ENCODE assay signal across 21 cellular contexts in the genomic region with DNA sequence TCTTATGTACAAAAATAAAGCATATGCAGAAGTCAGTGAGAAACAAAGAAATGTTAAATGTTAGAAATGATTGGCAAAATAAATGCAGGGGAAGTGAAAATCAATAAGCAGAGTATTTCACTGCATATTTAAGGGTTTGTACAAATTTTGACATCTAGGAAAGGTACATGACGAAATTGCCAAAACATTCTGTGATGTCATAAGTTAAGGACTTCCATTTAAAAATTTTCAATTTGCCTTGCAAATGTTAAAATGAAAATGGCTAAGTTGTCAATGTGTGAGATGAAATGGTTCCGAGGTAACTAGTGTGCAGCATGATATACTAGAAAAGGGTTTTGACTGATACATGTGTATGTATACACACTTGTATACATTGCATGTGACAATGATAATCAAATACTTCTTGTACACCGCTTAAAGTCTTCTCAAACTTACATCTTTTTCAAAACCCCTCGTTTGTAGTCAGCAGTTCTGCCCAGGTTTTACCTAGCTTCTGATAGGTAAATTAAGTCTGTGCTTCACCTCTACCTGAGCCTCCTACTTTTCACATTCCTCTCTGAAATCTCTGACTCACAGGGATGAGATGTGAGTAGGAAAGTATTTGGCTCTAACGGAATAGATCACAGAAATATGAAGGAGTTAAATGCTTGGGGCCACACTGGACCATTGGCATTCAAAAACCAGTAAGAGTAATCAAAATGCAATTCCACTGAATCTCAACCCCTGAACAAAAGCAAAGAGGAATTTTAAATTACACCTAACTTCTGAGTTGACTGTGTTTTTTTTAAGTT.
DNase-seq lines count a peak whose midpoint lies in the region; ATAC-seq, FAIRE-seq and TF ChIP-seq lines count a peak whose summit lies in the region.
"Had no signal": no experiment of that assay in that cellular context is flagged by ENCODE, and none has a peak within 500 bp of the region (broad histone marks: within the 10 kb centered on the region; RNA-seq: fewer than 3 reads in every experiment).

No MANE protein-coding gene starts in this region.

- dilution Hi-C loops in mammary epithelial cell (cut with HindIII; ENCODE audit: low sequenced_read_pairs) = no loop called here

- DNase-seq in mammary epithelial cell = peak; percentile 20
- no peak for DNase-seq in MCF 10A (ENCODE audit: unreplicated experiment)
- DNase-seq in PC-3 = peak; percentile 29
- peak; percentile 28 for DNase-seq in bronchial epithelial cell (ENCODE audit: low read depth)
- no peak for DNase-seq in mesenchymal stem cell
- DNase-seq in GM19238 (ENCODE audit: insufficient read length, low spot score) = no peak
- DNase-seq: 8988T; Calu3; CD8-positive, alpha-beta T cell; DMS79 treated with DMSO at 0.1 percent for 48 hours; GF-D8; HCEC 1CT had no signal

- no peak overlapping the region for H3K4me3 Mint-ChIP-seq in MCF 10A (ENCODE audit: unreplicated experiment)
- H3K4me3 Mint-ChIP-seq: B cell; CD8-positive, alpha-beta T cell; GM23338; IgD-negative memory B cell had no signal

- H3K4me3 ChIP-seq in mammary epithelial cell (replicated peaks in 1 of 3; ENCODE audit: insufficient read depth in 1 of 3, low read depth in 2 of 3, low read length in 3 of 3) (no peak overlapping the region), PC-3 (ENCODE audit: low read length) (no peak overlapping the region), bronchial epithelial cell (ENCODE audit: low read depth, low read length) (no peak overlapping the region), neural cell (ENCODE audit: low read length) (no peak overlapping the region), mesenchymal stem cell (ENCODE audit: insufficient read depth in 1 of 2, low read depth in 1 of 2, low read length in 2 of 2) (no peak overlapping the region)
- H3K4me3 ChIP-seq: BLaER1 treated with 17β-estradiol and CSF1 and Interleukin-3, amounts not matched to agents 10 nM and 100 nM; GM23338 had no signal

- no peak for ATAC-seq in PC-3
- no peak for ATAC-seq in GM21528 (IDR thresholded peaks at IDR 0.05; ENCODE audit: low FRiP score, unreplicated experiment)
- ATAC-seq: CD8-positive, alpha-beta T cell; GM23338 had no signal

- H3K36me3 ChIP-seq in mammary epithelial cell (ENCODE audit: insufficient read depth, low read length) = no peaks in the 10 kb centered on the region
- H3K36me3 ChIP-seq in PC-3 (ENCODE audit: low read depth, low read length) = peaks cover 6% of the 10 kb centered on the region; the same call in 1 of the 2 replicates
- no peaks in the 10 kb centered on the region for H3K36me3 ChIP-seq in bronchial epithelial cell (ENCODE audit: control insufficient read depth, insufficient read depth, low read length)
- no peaks in the 10 kb centered on the region for H3K36me3 ChIP-seq in neural cell (ENCODE audit: insufficient read depth, low read length)
- no peaks in the 10 kb centered on the region for H3K36me3 ChIP-seq in mesenchymal stem cell (ENCODE audit: control insufficient read depth in 1 of 2, insufficient read depth in 2 of 2, low read depth in 1 of 2, low read length in 2 of 2)
- H3K36me3 ChIP-seq: BLaER1 treated with 17β-estradiol and CSF1 and Interleukin-3, amounts not matched to agents 10 nM and 100 nM had no signal

- FAIRE-seq in bronchial epithelial cell (lab: Jason Lieb, UNC) = no peak
- FAIRE-seq: GM19239, H54 had no signal

- H3K27me3 Mint-ChIP-seq in MCF 10A (ENCODE audit: insufficient read depth, unreplicated experiment) = no peaks in the 10 kb centered on the region
- H3K27me3 Mint-ChIP-seq: B cell, IgD-negative memory B cell had no signal

- H3K9me3 Mint-ChIP-seq in MCF 10A (ENCODE audit: unreplicated experiment) = no peaks in the 10 kb centered on the region
- H3K9me3 Mint-ChIP-seq: GM23338 had no signal

- no peak overlapping the region for H3K18ac ChIP-seq in mesenchymal stem cell (ENCODE audit: low read depth in 1 of 2, low read length in 2 of 2)

- no peak overlapping the region for H4K8ac ChIP-seq in mesenchymal stem cell (ENCODE audit: low read length)

- H4K20me1 ChIP-seq in mammary epithelial cell (ENCODE audit: insufficient read depth, low read length) = no peaks in the 10 kb centered on the region
- H4K20me1 ChIP-seq in PC-3 (ENCODE audit: low read length) = no peaks in the 10 kb centered on the region
- no peaks in the 10 kb centered on the region for H4K20me1 ChIP-seq in neural cell (ENCODE audit: insufficient read depth)
- H4K20me1 ChIP-seq: BLaER1 treated with 17β-estradiol and CSF1 and Interleukin-3, amounts not matched to agents 10 nM and 100 nM had no signal

- BruUV-seq in mammary epithelial cell (replicated peaks; lab: Mats Ljungman, UMichigan) (no TSS peak), MCF 10A (replicated peaks; lab: Mats Ljungman, UMichigan) (no TSS peak), PC-3 (replicated peaks; lab: Mats Ljungman, UMichigan) (no TSS peak)

- WGBS in mammary epithelial cell (ENCODE audit: low coverage, missing lambda C conversion rate) = 67% methylated on average over 5 of the region's 5 CpGs
- WGBS in mesenchymal stem cell = 66% methylated on average over 3 of the region's 5 CpGs

- H3F3A ChIP-seq in PC-3 (ENCODE audit: low read length, unreplicated experiment) = no peaks in the 10 kb centered on the region
- no peaks in the 10 kb centered on the region for H3F3A ChIP-seq in neural cell (ENCODE audit: insufficient read depth, low read length, poor library complexity, severe bottlenecking)

- no peaks in the 10 kb centered on the region for H3K36me3 Mint-ChIP-seq in MCF 10A (ENCODE audit: insufficient read depth, unreplicated experiment)
- H3K36me3 Mint-ChIP-seq: CD8-positive, alpha-beta T cell; IgD-negative memory B cell had no signal

- H3K79me2 ChIP-seq in mammary epithelial cell (ENCODE audit: insufficient read depth, low read length) = no peaks in the 10 kb centered on the region
- H3K79me2 ChIP-seq in PC-3 (ENCODE audit: low read length) = peaks cover 68% of the 10 kb centered on the region
- no peaks in the 10 kb centered on the region for H3K79me2 ChIP-seq in neural cell (replicated peaks; ENCODE audit: insufficient read depth, low read length)

- H3K79me1 ChIP-seq in mesenchymal stem cell (replicated peaks; ENCODE audit: low read length, poor library complexity, severe bottlenecking) = no peaks in the 10 kb centered on the region

- H2AK5ac ChIP-seq in mesenchymal stem cell (ENCODE audit: low read length, severe bottlenecking) = no peak overlapping the region

- TF ChIP-seq RAD21 in neural cell (conservative IDR thresholded peaks at IDR 0.05) = no peak

- H3K9ac ChIP-seq in mammary epithelial cell (ENCODE audit: insufficient read depth, low read length) = no peak overlapping the region
- no peak overlapping the region for H3K9ac ChIP-seq in PC-3 (ENCODE audit: low read length)
- no peak overlapping the region for H3K9ac ChIP-seq in neural cell (ENCODE audit: low read length)
- no peak overlapping the region for H3K9ac ChIP-seq in mesenchymal stem cell (ENCODE audit: low read length)
- H3K9ac ChIP-seq: BLaER1 treated with 17β-estradiol and CSF1 and Interleukin-3, amounts not matched to agents 10 nM and 100 nM had no signal

- H3K4me2 ChIP-seq in mammary epithelial cell (ENCODE audit: insufficient read depth, low read depth, low read length) = no peak overlapping the region
- H3K4me2 ChIP-seq in PC-3 (ENCODE audit: low read length) = no peak overlapping the region
- no peak overlapping the region for H3K4me2 ChIP-seq in neural cell (ENCODE audit: low read length)
- H3K4me2 ChIP-seq in mesenchymal stem cell (ENCODE audit: low read length, poor library complexity, severe bottlenecking) = no peak overlapping the region
- H3K4me2 ChIP-seq: BLaER1 treated with 17β-estradiol and CSF1 and Interleukin-3, amounts not matched to agents 10 nM and 100 nM; GM23338 had no signal

- no peak overlapping the region for H3K14ac ChIP-seq in mesenchymal stem cell (ENCODE audit: low read length in 2 of 2)

- no peak overlapping the region for H2BK15ac ChIP-seq in mesenchymal stem cell (ENCODE audit: low read depth, poor library complexity, severe bottlenecking)

- no peak overlapping the region for H2BK12ac ChIP-seq in mesenchymal stem cell (ENCODE audit: low read length in 2 of 2)

- intact Hi-C loops in mammary epithelial cell (cut with micrococcal nuclease) = no loop called here
- intact Hi-C loops in MCF 10A (cut with micrococcal nuclease) = no loop called here
- intact Hi-C loops in PC-3 (cut with micrococcal nuclease) = loop anchor here (5.0 kb wide), 3 partner anchors 58 to 283 kb away; no protein-coding TSS in a partner anchor

- TF ChIP-seq CTCF in mammary epithelial cell (conservative IDR thresholded peaks at IDR 0.05 in 1 of 2, IDR thresholded peaks at IDR 0.05 in 1 of 2; ENCODE audit: extremely low read depth in 1 of 2, insufficient read depth in 1 of 2, low read depth in 1 of 2, low read length in 2 of 2) (no peak), MCF 10A (IDR thresholded peaks at IDR 0.05; ENCODE audit: unreplicated experiment) (no peak), PC-3 (conservative IDR thresholded peaks at IDR 0.05; ENCODE audit: low read depth, low read length) (no peak), bronchial epithelial cell (IDR thresholded peaks at IDR 0.05; ENCODE audit: insufficient read depth, low read length, severe bottlenecking) (no peak), neural cell (IDR thresholded peaks at IDR 0.05; ENCODE audit: poor library complexity, severe bottlenecking) (no peak)

- no peak overlapping the region for H3K4ac ChIP-seq in mesenchymal stem cell (ENCODE audit: low read depth in 1 of 2, low read length in 2 of 2)

- H3K9me3 ChIP-seq in mammary epithelial cell (replicated peaks; ENCODE audit: insufficient read depth, low read length) (no peaks in the 10 kb centered on the region), PC-3 (ENCODE audit: low read length) (no peaks in the 10 kb centered on the region), neural cell (ENCODE audit: low read length) (no peaks in the 10 kb centered on the region), mesenchymal stem cell (ENCODE audit: control insufficient read depth, low read length) (no peaks in the 10 kb centered on the region)
- H3K9me3 ChIP-seq: BLaER1 treated with 17β-estradiol and CSF1 and Interleukin-3, amounts not matched to agents 10 nM and 100 nM had no signal

- CTCF ChIA-PET in mammary epithelial cell (lab: Charles Lee; ENCODE audit: low non-redundant PET) = no interaction called here
- CTCF ChIA-PET in MCF 10A (lab: Yijun Ruan, JAX) = no interaction called here
- CTCF ChIA-PET in PC-3 (lab: Charles Lee) = no interaction called here

- H2BK120ac ChIP-seq in mesenchymal stem cell (ENCODE audit: low read depth, low read length) = no peak overlapping the region

- H3K27ac Mint-ChIP-seq in MCF 10A (ENCODE audit: low read depth, unreplicated experiment) = no peak overlapping the region
- H3K27ac Mint-ChIP-seq: B cell; CD8-positive, alpha-beta T cell; GM23338 had no signal

- in situ Hi-C loops in mammary epithelial cell (cut with MboI; ENCODE audit: low sequenced_read_pairs in 2 of 2) = no loop called here

- H2BK5ac ChIP-seq in mesenchymal stem cell (ENCODE audit: low read depth, low read length, poor library complexity, severe bottlenecking) = no peak overlapping the region

- H3K4me1 Mint-ChIP-seq in MCF 10A (ENCODE audit: insufficient read depth, unreplicated experiment) = peaks cover 5% of the 10 kb centered on the region
- H3K4me1 Mint-ChIP-seq: B cell, GM23338, IgD-negative memory B cell had no signal

- no peak overlapping the region for H3K23ac ChIP-seq in mesenchymal stem cell (ENCODE audit: low read length in 2 of 2)

- no peak overlapping the region for H4K91ac ChIP-seq in mesenchymal stem cell (ENCODE audit: low read length)

- peaks cover 6% of the 10 kb centered on the region for H3K4me1 ChIP-seq in mammary epithelial cell (ENCODE audit: insufficient read depth, low read length)
- H3K4me1 ChIP-seq in PC-3 (ENCODE audit: insufficient read depth, low read length) = peaks cover 35% of the 10 kb centered on the region
- H3K4me1 ChIP-seq in mesenchymal stem cell (ENCODE audit: control insufficient read depth, insufficient read depth, low read depth, low read length) = no peaks in the 10 kb centered on the region
- H3K4me1 ChIP-seq: BLaER1 treated with 17β-estradiol and CSF1 and Interleukin-3, amounts not matched to agents 10 nM and 100 nM had no signal

- no peak for TF ChIP-seq EP300 in neural cell (conservative IDR thresholded peaks at IDR 0.05; ENCODE audit: poor library complexity, severe bottlenecking)

- H3K27me3 ChIP-seq in mammary epithelial cell (ENCODE audit: insufficient read depth, low read length) = no peaks in the 10 kb centered on the region
- no peaks in the 10 kb centered on the region for H3K27me3 ChIP-seq in PC-3 (ENCODE audit: low read length)
- H3K27me3 ChIP-seq in bronchial epithelial cell (ENCODE audit: control insufficient read depth, insufficient read depth, low read length) = no peaks in the 10 kb centered on the region
- no peaks in the 10 kb centered on the region for H3K27me3 ChIP-seq in neural cell (ENCODE audit: insufficient read depth, low read depth, low read length)
- no peaks in the 10 kb centered on the region for H3K27me3 ChIP-seq in mesenchymal stem cell (ENCODE audit: control insufficient read depth in 1 of 2, insufficient read depth in 1 of 2, low read length in 2 of 2)
- H3K27me3 ChIP-seq: BLaER1 treated with 17β-estradiol and CSF1 and Interleukin-3, amounts not matched to agents 10 nM and 100 nM had no signal

- no peaks in the 10 kb centered on the region for H3K9me2 ChIP-seq in PC-3 (replicated peaks; ENCODE audit: low read length)
- H3K9me2 ChIP-seq in neural cell (ENCODE audit: insufficient read depth, low read length) = no peaks in the 10 kb centered on the region

- H2AFZ ChIP-seq in mammary epithelial cell (ENCODE audit: low read depth, low read length) (peak overlapping the region; percentile 32), PC-3 (ENCODE audit: low read length) (no peak overlapping the region), neural cell (ENCODE audit: low read depth, low read length) (no peak overlapping the region), mesenchymal stem cell (ENCODE audit: low read depth, low read length) (no peak overlapping the region)
- H2AFZ ChIP-seq: GM23338 had no signal

- H3K27ac ChIP-seq in mammary epithelial cell (ENCODE audit: insufficient read depth, low read depth, low read length) (no peak overlapping the region), PC-3 (ENCODE audit: low read length) (no peak overlapping the region), neural cell (ENCODE audit: low read length) (peak overlapping the region; percentile 13), mesenchymal stem cell (ENCODE audit: low read length, poor library complexity, severe bottlenecking) (no peak overlapping the region)
- H3K27ac ChIP-seq: BLaER1 treated with 17β-estradiol and CSF1 and Interleukin-3, amounts not matched to agents 10 nM and 100 nM; HL-60 had no signal

- POLR2A ChIA-PET in MCF 10A (lab: Yijun Ruan, JAX) = no interaction called here
- POLR2A ChIA-PET in PC-3 (lab: Charles Lee; ENCODE audit: unreplicated experiment) = no interaction called here

Comparison
In these comparisons a context has a peak if more than half of its experiments do, and no peak if none do; other contexts are left out.
1. DNase-seq: peak in mammary epithelial cell (single experiment), PC-3 (single experiment) and bronchial epithelial cell (single experiment); none in MCF 10A (single experiment), mesenchymal stem cell (single experiment) and GM19238 (single experiment).